In the genomic region with DNA sequence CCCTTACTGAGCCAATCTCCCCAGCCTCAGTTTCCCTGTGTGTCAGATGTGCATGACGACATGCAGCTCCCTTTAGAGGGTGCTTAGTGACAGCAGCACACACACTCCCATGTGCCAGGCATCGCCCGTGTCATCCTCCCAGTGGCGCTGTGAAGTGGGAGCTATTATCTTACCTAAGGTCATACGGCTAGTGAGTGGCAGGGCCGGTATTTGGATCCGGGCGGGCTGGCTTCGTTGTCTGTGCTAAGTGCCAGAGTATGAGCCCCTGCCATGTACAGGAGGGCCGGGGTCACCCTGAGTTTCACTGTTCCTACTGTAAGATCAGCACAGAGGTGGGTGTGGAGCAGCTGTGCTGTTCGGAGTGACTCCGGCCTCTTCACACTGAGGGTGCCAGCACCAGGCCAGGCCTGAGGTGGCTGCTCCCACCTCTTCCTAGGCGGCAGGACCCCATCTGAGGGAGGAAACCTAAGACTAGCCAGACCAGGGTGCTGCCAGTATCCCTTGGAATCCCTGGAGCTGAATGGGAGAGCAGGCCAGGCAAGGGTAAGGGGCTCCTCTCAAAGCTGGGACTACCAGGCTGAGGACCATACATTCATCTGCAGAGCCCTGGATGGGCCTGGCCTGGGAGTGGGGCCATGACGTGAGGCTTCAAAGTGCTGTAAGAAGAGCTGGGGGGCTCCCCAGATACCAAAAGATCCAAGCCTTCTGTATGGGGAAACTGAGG, we compare ENCODE assay signal across 1 cellular context.
TF ChIP-seq lines count a peak whose summit lies in the region.

No MANE protein-coding gene starts in this region.

TF ChIP-seq in GM12878, 131 proteins besides CTCF, POLR2A, EP300 and RAD21:
- TF ChIP-seq USF1 (IDR thresholded peaks at IDR 0.05; ENCODE audit: borderline replicate concordance, extremely low read length, insufficient read depth, low read depth, low read length) (no peak), FOXK2 (IDR thresholded peaks at IDR 0.05) (no peak), POLR2AphosphoS5 (IDR thresholded peaks at IDR 0.05; ENCODE audit: low read length) (no peak), IKZF1 (conservative IDR thresholded peaks at IDR 0.05) (no peak), SPI1 (IDR thresholded peaks at IDR 0.05; ENCODE audit: borderline replicate concordance, insufficient read depth, low read depth, low read length) (no peak), JUNB (IDR thresholded peaks at IDR 0.05) (no peak), ZNF274 (IDR thresholded peaks at IDR 0.05; ENCODE audit: insufficient read depth, insufficient read length) (no peak), HSF1 (IDR thresholded peaks at IDR 0.05; ENCODE audit: low read depth, low read length) (no peak), CREB1 (IDR thresholded peaks at IDR 0.05; ENCODE audit: low read depth) (no peak), ESRRA (IDR thresholded peaks at IDR 0.05; ENCODE audit: low read length) (no peak), RFX5 (IDR thresholded peaks at IDR 0.05; ENCODE audit: low read depth, low read length) (no peak), ZNF622 (IDR thresholded peaks at IDR 0.05) (no peak), STAT3 (IDR thresholded peaks at IDR 0.05; ENCODE audit: low read depth, low read length) (no peak), SMAD5 (IDR thresholded peaks at IDR 0.05; ENCODE audit: low read depth) (no peak)
- TF ChIP-seq, protein P1, sequence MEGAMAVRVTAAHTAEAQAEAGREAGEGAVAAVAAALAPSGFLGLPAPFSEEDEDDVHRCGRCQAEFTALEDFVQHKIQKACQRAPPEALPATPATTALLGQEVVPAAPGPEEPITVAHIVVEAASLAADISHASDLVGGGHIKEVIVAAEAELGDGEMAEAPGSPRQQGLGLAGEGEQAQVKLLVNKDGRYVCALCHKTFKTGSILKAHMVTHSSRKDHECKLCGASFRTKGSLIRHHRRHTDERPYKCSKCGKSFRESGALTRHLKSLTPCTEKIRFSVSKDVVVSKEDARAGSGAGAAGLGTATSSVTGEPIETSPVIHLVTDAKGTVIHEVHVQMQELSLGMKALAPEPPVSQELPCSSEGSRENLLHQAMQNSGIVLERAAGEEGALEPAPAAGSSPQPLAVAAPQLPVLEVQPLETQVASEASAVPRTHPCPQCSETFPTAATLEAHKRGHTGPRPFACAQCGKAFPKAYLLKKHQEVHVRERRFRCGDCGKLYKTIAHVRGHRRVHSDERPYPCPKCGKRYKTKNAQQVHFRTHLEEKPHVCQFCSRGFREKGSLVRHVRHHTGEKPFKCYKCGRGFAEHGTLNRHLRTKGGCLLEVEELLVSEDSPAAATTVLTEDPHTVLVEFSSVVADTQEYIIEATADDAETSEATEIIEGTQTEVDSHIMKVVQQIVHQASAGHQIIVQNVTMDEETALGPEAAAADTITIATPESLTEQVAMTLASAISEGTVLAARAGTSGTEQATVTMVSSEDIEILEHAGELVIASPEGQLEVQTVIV (IDR thresholded peaks at IDR 0.05; ENCODE audit: borderline replicate concordance, partially characterized antibody), result no peak
- TF ChIP-seq, protein P2, sequence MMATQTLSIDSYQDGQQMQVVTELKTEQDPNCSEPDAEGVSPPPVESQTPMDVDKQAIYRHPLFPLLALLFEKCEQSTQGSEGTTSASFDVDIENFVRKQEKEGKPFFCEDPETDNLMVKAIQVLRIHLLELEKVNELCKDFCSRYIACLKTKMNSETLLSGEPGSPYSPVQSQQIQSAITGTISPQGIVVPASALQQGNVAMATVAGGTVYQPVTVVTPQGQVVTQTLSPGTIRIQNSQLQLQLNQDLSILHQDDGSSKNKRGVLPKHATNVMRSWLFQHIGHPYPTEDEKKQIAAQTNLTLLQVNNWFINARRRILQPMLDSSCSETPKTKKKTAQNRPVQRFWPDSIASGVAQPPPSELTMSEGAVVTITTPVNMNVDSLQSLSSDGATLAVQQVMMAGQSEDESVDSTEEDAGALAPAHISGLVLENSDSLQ (IDR thresholded peaks at IDR 0.05), result no peak
TF ChIP-seq in GM12878: peak in this region for 0.
